ENCODE assay signal across 8 cellular contexts in the genomic region with DNA sequence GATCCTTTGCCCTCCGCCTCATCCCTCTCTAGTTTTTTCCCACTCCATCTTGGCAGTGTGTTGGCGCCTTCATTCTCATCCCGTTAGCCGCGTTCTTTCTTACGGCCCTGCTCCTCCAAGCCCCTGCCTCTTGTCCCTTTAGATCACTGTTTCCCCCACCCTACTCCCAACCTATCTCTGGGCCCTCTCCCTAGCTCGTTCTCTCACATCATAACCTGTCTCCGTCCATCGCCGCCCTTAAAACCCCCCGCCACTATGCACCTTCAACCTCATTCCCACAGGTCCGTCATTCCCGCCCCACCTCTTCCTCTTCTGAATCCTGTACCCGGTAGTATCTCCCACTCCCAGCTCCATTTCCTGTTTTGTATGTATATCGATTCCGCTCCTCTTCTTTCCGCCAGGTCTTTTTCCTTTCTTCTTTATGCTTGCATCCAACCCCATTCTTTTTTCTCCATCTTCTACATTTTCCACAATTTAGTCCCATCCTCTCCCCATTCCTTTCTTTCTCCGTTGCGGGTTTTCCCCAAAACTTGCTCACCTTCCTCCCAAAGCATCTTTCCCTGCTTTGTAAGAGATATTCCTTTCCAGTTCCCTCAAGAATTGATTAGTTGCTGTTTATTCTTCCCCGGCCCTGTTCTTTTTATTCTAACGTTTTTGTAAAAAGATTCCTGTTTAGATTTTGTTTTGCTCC. TPM values are rescaled to one million over a fixed set of nuclear protein-coding genes. Genes with fewer than 3 reads are reported as not detected.
DNase-seq lines count a peak whose midpoint lies in the region; ATAC-seq lines count a peak whose summit lies in the region.

No MANE protein-coding gene starts in this region.

- DNase-seq in NCI-H2107 treated with DMSO at 0.1 percent for 48 hours (lab: John Stamatoyannopoulos, UW; ENCODE audit: unreplicated experiment) (peak; percentile 21), NCI-H2107 (lab: John Stamatoyannopoulos, UW) (no peak), NCI-H748 treated with DMSO at 0.1 percent for 48 hours (lab: John Stamatoyannopoulos, UW) (peak; percentile 80), mucosa of gallbladder (ENCODE audit: low spot score) (peak; percentile 23), GM19240 (ENCODE audit: insufficient read length, low spot score) (no peak)

- no peak for ATAC-seq in GM21367 (IDR thresholded peaks at IDR 0.05; ENCODE audit: unreplicated experiment)
- ATAC-seq in HG03139 (IDR thresholded peaks at IDR 0.05; ENCODE audit: unreplicated experiment): no peak

- WGBS in ectodermal cell, 2 experiments: 0 to 1% methylated on average over 20 to 21 of the region's 21 CpGs

- H3K36me3 ChIP-seq in ectodermal cell (ENCODE audit: control insufficient read depth, insufficient read depth, low read length): no peaks in the 10 kb centered on the region

- H3K4me3 ChIP-seq in ectodermal cell (ENCODE audit: insufficient read depth, low read depth, low read length): peak overlapping the region; percentile 51

- H3K27ac ChIP-seq in ectodermal cell (ENCODE audit: insufficient read depth, low read depth, low read length, poor library complexity, severe bottlenecking): peak overlapping the region; percentile 76

- peaks cover 7% of the 10 kb centered on the region for H3K4me1 ChIP-seq in ectodermal cell (ENCODE audit: control insufficient read depth, insufficient read depth, low read length)

- H3K27me3 ChIP-seq in ectodermal cell (ENCODE audit: control insufficient read depth, insufficient read depth, low read length, poor library complexity, severe bottlenecking): no peaks in the 10 kb centered on the region

- H3K9me3 ChIP-seq in ectodermal cell (ENCODE audit: control insufficient read depth, low read length): no peaks in the 10 kb centered on the region

RNA-seq across cellular contexts. Expression of a gene that starts 0.7 kb away (rescaled TPM):
- polyA plus RNA-seq in ectodermal cell (2013, experiment 1 of 4): 69.4 TPM
- 70.0 TPM for polyA plus RNA-seq in ectodermal cell (2013, experiment 2 of 4)
- 53.2 TPM for polyA plus RNA-seq in ectodermal cell (2013, experiment 3 of 4)
- polyA plus RNA-seq in ectodermal cell (2013, experiment 4 of 4): 61.1 TPM
- 27.8 TPM for total RNA-seq in mucosa of gallbladder

RNA-seq across cellular contexts. Expression of a gene that starts 58.9 kb away (rescaled TPM):
- 18.4 TPM for polyA plus RNA-seq in ectodermal cell (2013, experiment 1 of 4)
- 18.6 TPM for polyA plus RNA-seq in ectodermal cell (2013, experiment 2 of 4)
- 13.9 TPM for polyA plus RNA-seq in ectodermal cell (2013, experiment 3 of 4)
- 15.2 TPM for polyA plus RNA-seq in ectodermal cell (2013, experiment 4 of 4)
- 23.2 TPM for total RNA-seq in mucosa of gallbladder

Comparison
In these comparisons a context has a peak if more than half of its experiments do, and no peak if none do; other contexts are left out.
1. DNase-seq: peak in NCI-H2107 treated with DMSO at 0.1 percent for 48 hours (single experiment), NCI-H748 treated with DMSO at 0.1 percent for 48 hours (single experiment) and mucosa of gallbladder (single experiment); none in NCI-H2107 (single experiment) and GM19240 (single experiment).